Comparison of ENCODE assay signal across 16 cellular contexts in the genomic region with DNA sequence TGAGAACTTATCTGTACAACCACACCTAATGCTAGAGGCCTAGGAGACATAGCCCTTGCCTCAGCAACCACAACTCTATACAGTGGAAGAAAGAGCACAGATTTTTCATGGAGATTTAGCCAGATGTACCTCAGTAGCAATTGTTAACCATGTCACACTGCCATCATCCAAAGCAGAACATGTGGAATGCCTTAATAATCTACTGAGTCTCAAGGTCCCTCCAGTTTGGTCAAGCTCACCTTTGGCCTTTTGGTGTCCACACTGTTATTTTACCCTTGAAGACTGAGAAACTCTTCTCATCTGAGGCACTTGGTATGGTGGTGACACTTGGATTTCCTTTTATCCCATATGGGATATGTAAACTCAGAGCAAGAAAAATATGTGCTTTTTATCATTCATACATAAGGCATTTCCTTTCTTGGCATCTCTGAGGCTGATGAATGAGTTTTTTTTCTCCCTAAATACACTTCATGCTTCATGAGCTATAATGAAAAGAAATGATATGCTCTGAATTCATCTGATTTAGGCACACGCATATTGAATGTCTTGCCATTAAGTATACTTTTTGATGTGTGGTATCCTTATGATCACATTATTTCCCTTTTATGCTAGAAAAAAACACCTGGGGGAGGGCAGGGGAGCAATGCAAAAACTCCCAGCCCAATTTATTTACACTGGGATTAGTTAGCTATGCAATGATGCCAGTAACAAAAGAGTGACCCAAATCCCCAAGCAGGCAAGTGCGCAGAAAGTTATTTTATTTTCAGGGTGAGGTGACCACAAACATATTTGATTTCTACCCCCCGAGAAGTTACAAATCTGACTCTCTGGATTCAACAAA.
DNase-seq lines count a peak whose midpoint lies in the region; ATAC-seq and TF ChIP-seq lines count a peak whose summit lies in the region.
"Had no signal": no experiment of that assay in that cellular context is flagged by ENCODE, and none has a peak within 500 bp of the region (broad histone marks: within the 10 kb centered on the region; RNA-seq: fewer than 3 reads in every experiment).

No MANE protein-coding gene starts in this region.

- in situ Hi-C loops in brain microvascular endothelial cell (cut with HindIII; ENCODE audit: low pct_ligation_motif_present, low sequenced_read_pairs), result no loop called here

- ATAC-seq in HG03520 (IDR thresholded peaks at IDR 0.05; ENCODE audit: unreplicated experiment), result no peak
- ATAC-seq: activated CD8-positive, alpha-beta T cell treated with anti-CD3 and anti-CD28 coated beads, Interleukin-2, amount 10 ng/mL, durations not matched to agents 7 days and 5 days; esophagus mucosa; Right ventricle myocardium inferior had no signal

- peak overlapping the region; percentile 88 for H3K27ac ChIP-seq in brain microvascular endothelial cell

- no peak for TF ChIP-seq CTCF in brain microvascular endothelial cell (IDR thresholded peaks at IDR 0.05; ENCODE audit: low read depth, low read length, missing control alignments)

- DNase-seq in GM04503 (ENCODE audit: low read depth) (peak; percentile 56), NCI-H460 (ENCODE audit: extremely low read depth, low read depth) (peak; percentile 91), brain microvascular endothelial cell (peak; percentile 55), myocyte (ENCODE audit: low read depth) (peak; percentile 32), NCI-H2171 (lab: John Stamatoyannopoulos, UW) (no peak), NCI-H1048 (lab: John Stamatoyannopoulos, UW) (no peak), ecto neural progenitor cell (ENCODE audit: low spot score) (no peak)
- DNase-seq: activated CD8-positive, alpha-beta T cell treated with anti-CD3 and anti-CD28 coated beads, Interleukin-2, amount 10 ng/mL, durations not matched to agents 7 days and 5 days; activated effector memory CD4-positive, alpha-beta T cell treated with anti-CD3 and anti-CD28 coated beads, Interleukin-2, amount 50 U/mL, for 16 hours; CD4-positive, alpha-beta memory T cell; NCI-H1105; NCI-H526 treated with DMSO at 0.1 percent for 48 hours; substantia nigra had no signal

- H3K4me3 ChIP-seq in brain microvascular endothelial cell (ENCODE audit: low read depth, low read length), result no peak overlapping the region

- H3K27me3 ChIP-seq in brain microvascular endothelial cell (replicated peaks), result no peaks in the 10 kb centered on the region

- no peaks in the 10 kb centered on the region for H3K36me3 ChIP-seq in brain microvascular endothelial cell (replicated peaks)

Comparison
In these comparisons a context has a peak if more than half of its experiments do, and no peak if none do; other contexts are left out.
1. DNase-seq: peak in GM04503 (single experiment), NCI-H460 (single experiment), brain microvascular endothelial cell (single experiment) and myocyte (single experiment); none in NCI-H2171 (single experiment), NCI-H1048 (single experiment) and ecto neural progenitor cell (single experiment).